In the genomic region with DNA sequence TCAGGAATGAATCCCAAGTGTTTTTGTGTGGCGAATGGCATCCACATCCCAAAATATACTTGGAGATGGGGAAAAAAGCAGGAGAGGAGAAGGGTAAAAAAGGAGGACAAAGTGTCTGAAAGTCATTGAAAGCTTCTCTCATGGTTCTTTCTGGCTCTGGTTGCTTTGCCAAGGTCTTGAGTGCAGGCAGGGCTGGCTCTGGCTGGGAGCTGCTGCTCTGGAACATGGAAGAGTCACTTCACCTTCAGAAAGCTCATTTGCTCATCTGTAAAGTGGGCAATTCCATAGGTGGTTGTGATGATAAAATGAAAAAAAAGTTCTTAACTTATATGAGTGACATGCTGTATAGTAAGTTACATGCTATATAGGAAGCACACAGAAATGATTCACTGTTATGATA, we compare ENCODE assay signal across 7 cellular contexts. TPM values are rescaled to one million over a fixed set of nuclear protein-coding genes. Genes with fewer than 3 reads are reported as not detected.
"Had no signal": no experiment of that assay in that cellular context is flagged by ENCODE, and none has a peak within 500 bp of the region (broad histone marks: within the 10 kb centered on the region; RNA-seq: fewer than 3 reads in every experiment).

No MANE protein-coding gene starts in this region.

- H3K4me2 ChIP-seq: GM23338 had no signal

- H3K4me3 ChIP-seq: GM23338 had no signal

- DNase-seq: H9, HCEC 1CT, IMR-90 had no signal

- H2AFZ ChIP-seq: GM23338 had no signal

- FAIRE-seq: H1, H54, HTR-8/SVneo had no signal

RNA-seq across cellular contexts. Expression of gene PRSS2, which starts 2.9 kb away (rescaled TPM):
- total RNA-seq: GM23338, H1, H9, IMR-90 had no signal
- polyA plus RNA-seq: GM23338, H1, IMR-90 had no signal

RNA-seq across cellular contexts. Expression of gene PRSS1, which starts 18.6 kb away (rescaled TPM):
- total RNA-seq: GM23338, H1, H9, IMR-90 had no signal
- polyA plus RNA-seq: GM23338, IMR-90 had no signal
